19 cellular contexts compared by ENCODE assay signal in the genomic region with DNA sequence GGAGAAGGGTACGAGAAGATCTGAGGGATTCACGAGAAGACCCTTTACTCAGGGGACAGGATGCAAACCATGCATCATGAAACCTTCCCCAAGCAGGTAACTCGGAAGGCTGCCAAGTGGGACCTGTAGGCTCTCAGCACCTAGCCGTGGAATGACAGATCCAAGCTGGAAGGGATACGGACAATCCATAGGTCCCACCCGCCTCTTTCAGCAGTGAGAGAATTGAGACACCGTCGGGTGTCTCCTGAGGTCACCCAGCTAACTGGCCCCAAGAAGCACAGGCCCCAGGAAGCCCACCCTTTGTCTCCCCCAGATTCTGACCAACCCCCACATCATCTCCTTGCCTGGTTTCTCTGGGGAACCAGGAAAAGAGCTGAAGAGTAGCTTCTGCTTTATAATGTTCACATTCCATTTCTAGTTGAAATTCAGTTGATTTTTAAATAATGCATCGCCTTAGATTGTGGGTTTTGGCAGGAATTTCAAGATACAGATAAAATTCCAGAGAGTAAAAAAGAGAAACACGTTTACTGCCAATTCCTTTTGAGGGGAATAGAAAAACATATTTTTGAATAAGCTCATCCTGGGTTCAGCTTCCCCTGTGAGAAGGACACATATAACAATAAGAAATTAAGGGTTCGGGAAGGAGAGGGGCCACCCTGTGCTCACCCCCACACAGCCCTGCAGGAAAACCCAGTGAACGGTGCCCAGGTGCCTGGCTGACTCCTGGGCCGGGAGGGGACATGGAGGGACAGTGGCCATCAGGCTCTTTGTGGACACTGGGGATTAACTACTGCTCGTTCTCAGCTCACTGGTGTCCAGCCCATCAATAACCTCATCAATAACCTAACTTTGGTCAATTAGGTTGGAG. TPM values are rescaled to one million over a fixed set of nuclear protein-coding genes. Genes with fewer than 3 reads are reported as not detected.
DNase-seq lines count a peak whose midpoint lies in the region; ATAC-seq, FAIRE-seq and TF ChIP-seq lines count a peak whose summit lies in the region.
"Had no signal": no experiment of that assay in that cellular context is flagged by ENCODE, and none has a peak within 500 bp of the region (broad histone marks: within the 10 kb centered on the region; RNA-seq: fewer than 3 reads in every experiment).

No MANE protein-coding gene starts in this region.

- H3K4me3 ChIP-seq in iPS-15b (ENCODE audit: low read depth, low read length) (peak overlapping the region; percentile 32), neural progenitor cell (no peak overlapping the region)

- no peak for FAIRE-seq in GM12892 (lab: Jason Lieb, UNC)
- FAIRE-seq: A549, H54, HepG2 had no signal

- H3K27me3 ChIP-seq in iPS-15b (ENCODE audit: control insufficient read depth, insufficient read depth, low read length) = peaks cover 33% of the 10 kb centered on the region
- H3K27me3 ChIP-seq in neural progenitor cell = peaks cover 55% of the 10 kb centered on the region

- no peaks in the 10 kb centered on the region for H3K79me2 ChIP-seq in neural progenitor cell (ENCODE audit: low read depth)

- H3K9ac ChIP-seq in iPS-15b (ENCODE audit: low read depth, low read length) (no peak overlapping the region), neural progenitor cell (no peak overlapping the region)
- H3K9ac ChIP-seq: KMS-11 had no signal

- no peaks in the 10 kb centered on the region for H3F3A ChIP-seq in neural progenitor cell (ENCODE audit: low read depth)

- intact Hi-C loops in activated naive CD4-positive, alpha-beta T cell treated with anti-CD3 and anti-CD28 coated beads for 36 hours (cut with micrococcal nuclease) = no loop called here

- TF ChIP-seq POLR2A in GM12892 (IDR thresholded peaks at IDR 0.05; ENCODE audit: low read depth, low read length) = no peak

- DNase-seq in activated naive CD4-positive, alpha-beta T cell treated with anti-CD3 and anti-CD28 coated beads for 36 hours = no peak
- peak; percentile 29 for DNase-seq in astrocyte of the hippocampus (ENCODE audit: low read depth, low spot score)
- no peak for DNase-seq in neural progenitor cell (ENCODE audit: low spot score)
- no peak for DNase-seq in kidney glomerular epithelial cell (lab: John Stamatoyannopoulos, UW)
- no peak for DNase-seq in GM12892 (ENCODE audit: insufficient read length)
- DNase-seq: Calu3; CD4-positive, alpha-beta memory T cell; EL; MV-4-11; NCI-H1694 treated with DMSO at 0.1 percent for 48 hours; NCI-H510A; SHP77 treated with DMSO at 0.1 percent for 48 hours had no signal

- H3K27me3 Mint-ChIP-seq in activated naive CD4-positive, alpha-beta T cell treated with anti-CD3 and anti-CD28 coated beads, Interleukin-2, amount 50 U/mL, for 24 hours = peaks cover 40% of the 10 kb centered on the region
- H3K27me3 Mint-ChIP-seq in activated naive CD4-positive, alpha-beta T cell treated with anti-CD3 and anti-CD28 coated beads for 36 hours (ENCODE audit: low read depth) = peaks cover 44% of the 10 kb centered on the region
- H3K27me3 Mint-ChIP-seq in neural progenitor cell (ENCODE audit: insufficient read depth, low read depth) = peaks cover 29% of the 10 kb centered on the region

- H3K36me3 Mint-ChIP-seq in activated naive CD4-positive, alpha-beta T cell treated with anti-CD3 and anti-CD28 coated beads, Interleukin-2, amount 50 U/mL, for 24 hours = no peaks in the 10 kb centered on the region
- no peaks in the 10 kb centered on the region for H3K36me3 Mint-ChIP-seq in activated naive CD4-positive, alpha-beta T cell treated with anti-CD3 and anti-CD28 coated beads for 36 hours (ENCODE audit: low read depth)
- H3K36me3 Mint-ChIP-seq in neural progenitor cell = no peaks in the 10 kb centered on the region
- H3K36me3 Mint-ChIP-seq: CD4-positive, alpha-beta memory T cell had no signal

- H3K36me3 ChIP-seq in iPS-15b (ENCODE audit: control insufficient read depth, insufficient read depth, low read length) = no peaks in the 10 kb centered on the region
- H3K36me3 ChIP-seq in neural progenitor cell = no peaks in the 10 kb centered on the region

- H3K4me1 ChIP-seq in iPS-15b (ENCODE audit: control insufficient read depth, insufficient read depth, low read length) (peaks cover 2% of the 10 kb centered on the region), neural progenitor cell (no peaks in the 10 kb centered on the region)
- H3K4me1 ChIP-seq: A549 had no signal

- H3K9me3 ChIP-seq in iPS-15b (ENCODE audit: control insufficient read depth, insufficient read depth, low read length) (no peaks in the 10 kb centered on the region), neural progenitor cell (ENCODE audit: low read depth) (no peaks in the 10 kb centered on the region)
- H3K9me3 ChIP-seq: A549 had no signal

- H3K4me1 Mint-ChIP-seq in activated naive CD4-positive, alpha-beta T cell treated with anti-CD3 and anti-CD28 coated beads, Interleukin-2, amount 50 U/mL, for 24 hours = peaks cover 4% of the 10 kb centered on the region
- H3K4me1 Mint-ChIP-seq in activated naive CD4-positive, alpha-beta T cell treated with anti-CD3 and anti-CD28 coated beads for 36 hours (ENCODE audit: low read depth) = peaks cover 2% of the 10 kb centered on the region
- peaks cover 6% of the 10 kb centered on the region for H3K4me1 Mint-ChIP-seq in neural progenitor cell

- H3K4me3 Mint-ChIP-seq in activated naive CD4-positive, alpha-beta T cell treated with anti-CD3 and anti-CD28 coated beads, Interleukin-2, amount 50 U/mL, for 24 hours = peak overlapping the region; percentile 23
- no peak overlapping the region for H3K4me3 Mint-ChIP-seq in activated naive CD4-positive, alpha-beta T cell treated with anti-CD3 and anti-CD28 coated beads for 36 hours
- H3K4me3 Mint-ChIP-seq in neural progenitor cell = peak overlapping the region; percentile 24

- ATAC-seq in GM19467 (IDR thresholded peaks at IDR 0.05; ENCODE audit: unreplicated experiment) = no peak
- ATAC-seq: HepG2 had no signal

- no peak overlapping the region for H3K4me2 ChIP-seq in neural progenitor cell
- H3K4me2 ChIP-seq: KMS-11 had no signal

- H3K27ac Mint-ChIP-seq in activated naive CD4-positive, alpha-beta T cell treated with anti-CD3 and anti-CD28 coated beads, Interleukin-2, amount 50 U/mL, for 24 hours = no peak overlapping the region
- no peak overlapping the region for H3K27ac Mint-ChIP-seq in activated naive CD4-positive, alpha-beta T cell treated with anti-CD3 and anti-CD28 coated beads for 36 hours
- H3K27ac Mint-ChIP-seq in neural progenitor cell = no peak overlapping the region

- CTCF ChIA-PET in activated naive CD4-positive, alpha-beta T cell treated with anti-CD3 and anti-CD28 coated beads for 36 hours (lab: Charles Lee) = interaction anchor here (0.7 to 1.0 kb wide), 3 partner anchors 13 to 1129 kb away, joined by 3 to 4 read pairs (median 3); partner anchors contain the start of gene UBE2QL1

- no peaks in the 10 kb centered on the region for H3K9me3 Mint-ChIP-seq in activated naive CD4-positive, alpha-beta T cell treated with anti-CD3 and anti-CD28 coated beads, Interleukin-2, amount 50 U/mL, for 24 hours
- H3K9me3 Mint-ChIP-seq in activated naive CD4-positive, alpha-beta T cell treated with anti-CD3 and anti-CD28 coated beads for 36 hours = no peaks in the 10 kb centered on the region
- H3K9me3 Mint-ChIP-seq in neural progenitor cell = peaks cover 6% of the 10 kb centered on the region
- H3K9me3 Mint-ChIP-seq: CD4-positive, alpha-beta memory T cell had no signal

- H4K20me1 ChIP-seq in neural progenitor cell (ENCODE audit: low read depth) = no peaks in the 10 kb centered on the region

- H3K27ac ChIP-seq in neural progenitor cell = no peak overlapping the region
- H3K27ac ChIP-seq: KMS-11 had no signal

- no peak overlapping the region for H2AFZ ChIP-seq in neural progenitor cell (replicated peaks)

- no peak for TF ChIP-seq CTCF in neural progenitor cell (IDR thresholded peaks at IDR 0.05)

RNA-seq across cellular contexts. Expression of gene NSUN2, which starts 51.1 kb away (rescaled TPM):
- total RNA-seq in activated naive CD4-positive, alpha-beta T cell treated with anti-CD3 and anti-CD28 coated beads for 36 hours = 10 to 100 TPM; 59.0 to 60.5 TPM
- 54.0 and 65.4 TPM in 2 replicates for total RNA-seq in neural progenitor cell (ENCODE audit: low replicate concordance)
- polyA plus RNA-seq in GM12892 (2012; ENCODE audit: missing spikeins) = 61.9 TPM

RNA-seq across cellular contexts. Expression of gene SRD5A1, which starts 51.4 kb away (rescaled TPM):
- total RNA-seq in activated naive CD4-positive, alpha-beta T cell treated with anti-CD3 and anti-CD28 coated beads for 36 hours = 1 to 10 TPM; 5.2 to 5.4 TPM
- 16.2 and 33.5 TPM in 2 replicates for total RNA-seq in neural progenitor cell (ENCODE audit: low replicate concordance)
- 6.5 TPM for polyA plus RNA-seq in GM12892 (2012; ENCODE audit: missing spikeins)
